ENCODE assay signal across 8 cellular contexts in genomic region chr6:108565893-108566292, GRCh38. TPM values are rescaled to one million over a fixed set of nuclear protein-coding genes. Genes with fewer than 3 reads are reported as not detected.
A peak's percentile ranks its signal among the peaks of the same experiment; 100 is the strongest.
DNase-seq lines count a peak whose midpoint lies in the region; ATAC-seq and TF ChIP-seq lines count a peak whose summit lies in the region.

No MANE protein-coding gene starts in this region.

- H3K4me1 ChIP-seq in MM.1S (ENCODE audit: low read length) = peaks cover 30% of the 10 kb centered on the region
- peaks cover 7% of the 10 kb centered on the region for H3K4me1 ChIP-seq in mesenchymal stem cell (ENCODE audit: control insufficient read depth, insufficient read depth, low read depth, low read length)

- 0% methylated on average over 1 of the region's 4 CpGs for WGBS in mesenchymal stem cell

- H2AFZ ChIP-seq in MM.1S (ENCODE audit: low read length) = no peak overlapping the region
- H2AFZ ChIP-seq in mesenchymal stem cell (ENCODE audit: low read depth, low read length) = no peak overlapping the region

- H3K27me3 ChIP-seq in MM.1S (replicated peaks; ENCODE audit: insufficient read depth, low read length) = no peaks in the 10 kb centered on the region
- H3K27me3 ChIP-seq in mesenchymal stem cell (ENCODE audit: control insufficient read depth in 1 of 2, insufficient read depth in 1 of 2, low read length in 2 of 2) = no peaks in the 10 kb centered on the region

- in situ Hi-C loops in G401 (cut with HindIII; ENCODE audit: low sequenced_read_pairs) = no loop called here

- TF ChIP-seq CTCF in MM.1S (IDR thresholded peaks at IDR 0.05; ENCODE audit: low read length) (no peak), cardiac fibroblast (IDR thresholded peaks at IDR 0.05; ENCODE audit: low read depth, low read length) (peak; percentile 20)

- no peak overlapping the region for H2AK5ac ChIP-seq in mesenchymal stem cell (ENCODE audit: low read length, severe bottlenecking)

- H3K9me2 ChIP-seq in MM.1S (replicated peaks; ENCODE audit: insufficient read depth, low read length) = no peaks in the 10 kb centered on the region

- no peak overlapping the region for H2BK12ac ChIP-seq in mesenchymal stem cell (ENCODE audit: low read length in 2 of 2)

- H3K9me3 ChIP-seq in MM.1S (replicated peaks; ENCODE audit: insufficient read depth, low read length) (no peaks in the 10 kb centered on the region), mesenchymal stem cell (ENCODE audit: control insufficient read depth, low read length) (no peaks in the 10 kb centered on the region)

- peak; percentile 27 for ATAC-seq in GM18868 (IDR thresholded peaks at IDR 0.05; ENCODE audit: unreplicated experiment)
- no peak for ATAC-seq in GM21825 (IDR thresholded peaks at IDR 0.05; ENCODE audit: unreplicated experiment)

- H4K20me1 ChIP-seq in MM.1S (ENCODE audit: insufficient read depth, low read length) = peaks cover 46% of the 10 kb centered on the region

- no peak overlapping the region for H4K8ac ChIP-seq in mesenchymal stem cell (ENCODE audit: low read length)

- peaks cover 100% of the 10 kb centered on the region for H3K79me2 ChIP-seq in MM.1S (ENCODE audit: low read length)

- H3K23ac ChIP-seq in mesenchymal stem cell (ENCODE audit: low read length in 2 of 2) = no peak overlapping the region

- H3K14ac ChIP-seq in mesenchymal stem cell (ENCODE audit: low read length in 2 of 2) = no peak overlapping the region

- peak overlapping the region; percentile 99 for H3K4me3 ChIP-seq in MM.1S (ENCODE audit: low read length)
- no peak overlapping the region for H3K4me3 ChIP-seq in cardiac fibroblast (replicated peaks in 1 of 2; ENCODE audit: low read depth in 2 of 2, low read length in 2 of 2)
- peak overlapping the region in 1 of 2 experiments; percentile 11 for H3K4me3 ChIP-seq in mesenchymal stem cell (ENCODE audit: insufficient read depth in 1 of 2, low read depth in 1 of 2, low read length in 2 of 2)

- no peak overlapping the region for H2BK5ac ChIP-seq in mesenchymal stem cell (ENCODE audit: low read depth, low read length, poor library complexity, severe bottlenecking)

- H3K9ac ChIP-seq in MM.1S (ENCODE audit: low read length) = peak overlapping the region; percentile 100
- H3K9ac ChIP-seq in mesenchymal stem cell (ENCODE audit: low read length) = peak overlapping the region; percentile 97

- H3F3A ChIP-seq in MM.1S (ENCODE audit: insufficient read depth, low read length) = peaks cover 84% of the 10 kb centered on the region

- H2BK15ac ChIP-seq in mesenchymal stem cell (ENCODE audit: low read depth, poor library complexity, severe bottlenecking) = no peak overlapping the region

- H3K4me2 ChIP-seq in MM.1S (ENCODE audit: low read depth, low read length) = peak overlapping the region; percentile 84
- no peak overlapping the region for H3K4me2 ChIP-seq in mesenchymal stem cell (ENCODE audit: low read length, poor library complexity, severe bottlenecking)

- H3K27ac ChIP-seq in MM.1S (ENCODE audit: low read length) (peak overlapping the region; percentile 96), mesenchymal stem cell (ENCODE audit: low read length, poor library complexity, severe bottlenecking) (no peak overlapping the region)

- DNase-seq in MM.1S (peak; percentile 54), cardiac fibroblast (ENCODE audit: low read depth in 2 of 2) (peak; percentile 86 to 97), mesenchymal stem cell (peak; percentile 83), NCI-H82 treated with DMSO at 0.1 percent for 48 hours (lab: John Stamatoyannopoulos, UW; ENCODE audit: unreplicated experiment) (no peak), NCI-H1105 treated with DMSO at 0.1 percent for 48 hours (lab: John Stamatoyannopoulos, UW) (no peak), G401 (ENCODE audit: low spot score) (no peak)

- H4K91ac ChIP-seq in mesenchymal stem cell (ENCODE audit: low read length) = no peak overlapping the region

- no peak overlapping the region for H3K18ac ChIP-seq in mesenchymal stem cell (ENCODE audit: low read depth in 1 of 2, low read length in 2 of 2)

- no peak overlapping the region for H3K4ac ChIP-seq in mesenchymal stem cell (ENCODE audit: low read depth in 1 of 2, low read length in 2 of 2)

- H2BK120ac ChIP-seq in mesenchymal stem cell (ENCODE audit: low read depth, low read length) = no peak overlapping the region

- peaks cover 2% of the 10 kb centered on the region for H3K79me1 ChIP-seq in mesenchymal stem cell (replicated peaks; ENCODE audit: low read length, poor library complexity, severe bottlenecking)

- H3K36me3 ChIP-seq in MM.1S (replicated peaks; ENCODE audit: insufficient read depth, low read length) (peaks cover 41% of the 10 kb centered on the region), mesenchymal stem cell (ENCODE audit: control insufficient read depth in 1 of 2, insufficient read depth in 2 of 2, low read depth in 1 of 2, low read length in 2 of 2) (peaks cover 19 to 31% of the 10 kb centered on the region in 2 experiments)

RNA-seq across cellular contexts. Expression of gene FOXO3, which starts 5.2 kb away (rescaled TPM):
- polyA plus RNA-seq in mesenchymal stem cell (2013, experiment 1 of 2) = 19.2 TPM
- polyA plus RNA-seq in mesenchymal stem cell (2013, experiment 2 of 2) = 18.8 TPM
- 13.7 and 15.7 TPM in 2 replicates for total RNA-seq in G401 (2014; rRNA removed; shearing (Covaris generic))

Comparison
In these comparisons a context has a peak if more than half of its experiments do, and no peak if none do; other contexts are left out.
1. DNase-seq: peak in MM.1S (single experiment), cardiac fibroblast (2 of 2) and mesenchymal stem cell (single experiment); none in NCI-H82 treated with DMSO at 0.1 percent for 48 hours (single experiment), NCI-H1105 treated with DMSO at 0.1 percent for 48 hours (single experiment) and G401 (single experiment).